9 cellular contexts compared by ENCODE assay signal in genomic region chr7:43586251-43586900, GRCh38. TPM values are rescaled to one million over a fixed set of nuclear protein-coding genes. Genes with fewer than 3 reads are reported as not detected.
DNase-seq lines count a peak whose midpoint lies in the region; ATAC-seq lines count a peak whose summit lies in the region.
"Had no signal": no experiment of that assay in that cellular context is flagged by ENCODE, and none has a peak within 500 bp of the region (broad histone marks: within the 10 kb centered on the region; RNA-seq: fewer than 3 reads in every experiment).

No MANE protein-coding gene starts in this region.

- H2BK120ac ChIP-seq in mesendoderm (ENCODE audit: low read depth, low read length) = no peak overlapping the region

- ATAC-seq in activated naive CD4-positive, alpha-beta T cell treated with anti-CD3 and anti-CD28 coated beads, Interleukin-2, amount 50 U/mL, for 72 hours = peak; percentile 3 to 36
- no peak for ATAC-seq in HG02884 (IDR thresholded peaks at IDR 0.05; ENCODE audit: unreplicated experiment)

- H3K27me3 Mint-ChIP-seq in CD4-positive, alpha-beta memory T cell = peaks cover 0 to 9% of the 10 kb centered on the region in 2 donors

- H3K4me3 Mint-ChIP-seq in CD4-positive, alpha-beta memory T cell = peak overlapping the region; percentile 93 to 99 (median 98)

- peaks cover 6% of the 10 kb centered on the region for H3K79me1 ChIP-seq in mesendoderm (ENCODE audit: low read length)

- no peak overlapping the region for H2AK5ac ChIP-seq in mesendoderm (ENCODE audit: low read length)

- WGBS in mesendoderm (ENCODE audit: extremely low coverage, insufficient coverage, low lambda C conversion rate) = no CpG with 5 or more reads among the region's 4 CpGs

- peak in 4 of 5 donors; percentile 61 to 81 (median 72) for DNase-seq in CD4-positive, alpha-beta memory T cell
- DNase-seq in HT-29 (ENCODE audit: low spot score) (peak; percentile 36), lung microvascular endothelial cell (ENCODE audit: low read depth in 2 of 2) (peak; percentile 36 to 71), mesendoderm (no peak), NCI-H2081 treated with DMSO at 0.1 percent for 48 hours (lab: John Stamatoyannopoulos, UW) (no peak), MV-4-11 (lab: John Stamatoyannopoulos, UW) (no peak)
- no peak for DNase-seq in activated naive CD4-positive, alpha-beta T cell treated with anti-CD3 and anti-CD28 coated beads, Interleukin-2, amount 50 U/mL, for 72 hours (ENCODE audit: low spot score in 2 of 2)
- DNase-seq: Karpas-422 had no signal

- POLR2A ChIA-PET in CD4-positive, alpha-beta memory T cell (lab: Charles Lee; ENCODE audit: partially characterized antibody) = interaction anchor here (0.6 to 13.3 kb wide), 15 partner anchors 18 to 654 kb away, joined by 3 to 393 read pairs (median 6); partner anchors contain the start of genes MRPL32, MRPS24 and PSMA2

- peaks cover 0 to 37% of the 10 kb centered on the region in 2 donors for H3K36me3 Mint-ChIP-seq in CD4-positive, alpha-beta memory T cell
- peaks cover 10 to 16% of the 10 kb centered on the region in 2 donors for H3K36me3 Mint-ChIP-seq in activated naive CD4-positive, alpha-beta T cell treated with anti-CD3 and anti-CD28 coated beads, Interleukin-2, amount 50 U/mL, for 72 hours

- H2BK15ac ChIP-seq in mesendoderm (replicated peaks; ENCODE audit: low read depth) = no peak overlapping the region

- H3K9me3 Mint-ChIP-seq in CD4-positive, alpha-beta memory T cell = peaks cover 0 to 10% (median 0%) of the 10 kb centered on the region in 8 donors
- H3K9me3 Mint-ChIP-seq in activated naive CD4-positive, alpha-beta T cell treated with anti-CD3 and anti-CD28 coated beads, Interleukin-2, amount 50 U/mL, for 72 hours = no peaks in the 10 kb centered on the region

- H4K8ac ChIP-seq in mesendoderm (ENCODE audit: low read depth, low read length) = no peak overlapping the region

- no peak overlapping the region for H3K4ac ChIP-seq in mesendoderm (ENCODE audit: low read depth, low read length)

- H3K9ac ChIP-seq in mesendoderm (ENCODE audit: low read length) = no peak overlapping the region

- H3K4me1 Mint-ChIP-seq in CD4-positive, alpha-beta memory T cell = peaks cover 39 to 81% (median 48%) of the 10 kb centered on the region in 4 donors

- peak overlapping the region in 1 of 2 donors; percentile 97 for H3K4me3 ChIP-seq in CD4-positive, alpha-beta memory T cell (ENCODE audit: low read length in 2 of 2)
- no peak overlapping the region for H3K4me3 ChIP-seq in mesendoderm (ENCODE audit: low read length)

- no peaks in the 10 kb centered on the region for H3K9me3 ChIP-seq in CD4-positive, alpha-beta memory T cell (ENCODE audit: control insufficient read depth in 1 of 2, low read length in 2 of 2)

- no peak overlapping the region for H3K18ac ChIP-seq in mesendoderm (ENCODE audit: low read length)

- peak overlapping the region; percentile 87 for H3K27ac ChIP-seq in CD4-positive, alpha-beta memory T cell (ENCODE audit: low read depth, low read length)
- no peak overlapping the region for H3K27ac ChIP-seq in mesendoderm (ENCODE audit: low read depth, low read length)

- intact Hi-C loops in CD4-positive, alpha-beta memory T cell (cut with micrococcal nuclease) = loop anchor here (2.0 kb wide), 1 partner anchor 14 kb away; no protein-coding TSS in a partner anchor

- H3K4me2 ChIP-seq in mesendoderm (ENCODE audit: low read length) = no peak overlapping the region

- no peaks in the 10 kb centered on the region for H3K27me3 ChIP-seq in CD4-positive, alpha-beta memory T cell (ENCODE audit: insufficient read depth, low read length)
- H3K27me3 ChIP-seq in mesendoderm (ENCODE audit: insufficient read depth, low read length, poor library complexity) = no peaks in the 10 kb centered on the region

- H2BK5ac ChIP-seq in mesendoderm (ENCODE audit: low read length) = no peak overlapping the region

- H4K5ac ChIP-seq in mesendoderm (ENCODE audit: low read length) = no peak overlapping the region

- peak overlapping the region; percentile 93 to 100 (median 98) for H3K27ac Mint-ChIP-seq in CD4-positive, alpha-beta memory T cell
- H3K27ac Mint-ChIP-seq in activated naive CD4-positive, alpha-beta T cell treated with anti-CD3 and anti-CD28 coated beads, Interleukin-2, amount 50 U/mL, for 72 hours = peak overlapping the region; percentile 98 to 99

- peaks cover 54% of the 10 kb centered on the region for H3K4me1 ChIP-seq in CD4-positive, alpha-beta memory T cell (ENCODE audit: insufficient read depth, low read length)
- H3K4me1 ChIP-seq in mesendoderm (ENCODE audit: control insufficient read depth, low read depth, low read length) = peaks cover 6% of the 10 kb centered on the region

- H3K36me3 ChIP-seq in CD4-positive, alpha-beta memory T cell (ENCODE audit: insufficient read depth, low read length) = no peaks in the 10 kb centered on the region
- H3K36me3 ChIP-seq in mesendoderm (ENCODE audit: control insufficient read depth, insufficient read depth, low read length) = no peaks in the 10 kb centered on the region

- H3K23ac ChIP-seq in mesendoderm (ENCODE audit: low read length) = no peak overlapping the region

- no peak overlapping the region for H3K56ac ChIP-seq in mesendoderm (ENCODE audit: low read length)

- CTCF ChIA-PET in CD4-positive, alpha-beta memory T cell (lab: Charles Lee; ENCODE audit: partially characterized antibody) = interaction anchor here (0.9 to 13.2 kb wide), 9 partner anchors 8 to 248 kb away, joined by 3 to 670 read pairs (median 5); no protein-coding TSS in a partner anchor

- H3K79me2 ChIP-seq in mesendoderm (ENCODE audit: control insufficient read depth, insufficient read depth, low read length) = peaks cover 10% of the 10 kb centered on the region

RNA-seq across cellular contexts. Expression of gene STK17A, which starts 3.5 kb away (rescaled TPM):
- total RNA-seq in CD4-positive, alpha-beta memory T cell = 100 to 1,000 TPM; 118 to 119 TPM
- polyA plus RNA-seq in CD4-positive, alpha-beta memory T cell = 100 to 1,000 TPM; 139 to 168 TPM
- total RNA-seq in HT-29 (2014; rRNA removed; shearing (Covaris generic)) = 4.9 and 7.1 TPM in 2 replicates
- total RNA-seq in activated naive CD4-positive, alpha-beta T cell treated with anti-CD3 and anti-CD28 coated beads, Interleukin-2, amount 50 U/mL, for 72 hours = 10 to 100 TPM; 52.0 to 71.9 TPM
- 18.7 and 27.9 TPM in 2 replicates for total RNA-seq in lung microvascular endothelial cell
- polyA plus RNA-seq in mesendoderm (2013, experiment 1 of 2) = 10.7 TPM
- polyA plus RNA-seq in mesendoderm (2013, experiment 2 of 2) = 10.8 TPM

Comparison
In these comparisons a context has a peak if more than half of its experiments do, and no peak if none do; other contexts are left out.
1. DNase-seq: peak in CD4-positive, alpha-beta memory T cell (4 of 5), HT-29 (single experiment) and lung microvascular endothelial cell (2 of 2); none in activated naive CD4-positive, alpha-beta T cell treated with anti-CD3 and anti-CD28 coated beads, Interleukin-2, amount 50 U/mL, for 72 hours (0 of 2), mesendoderm (single experiment), NCI-H2081 treated with DMSO at 0.1 percent for 48 hours (single experiment) and MV-4-11 (single experiment).